Comparison of ENCODE assay signal across 8 cellular contexts in the genomic region with DNA sequence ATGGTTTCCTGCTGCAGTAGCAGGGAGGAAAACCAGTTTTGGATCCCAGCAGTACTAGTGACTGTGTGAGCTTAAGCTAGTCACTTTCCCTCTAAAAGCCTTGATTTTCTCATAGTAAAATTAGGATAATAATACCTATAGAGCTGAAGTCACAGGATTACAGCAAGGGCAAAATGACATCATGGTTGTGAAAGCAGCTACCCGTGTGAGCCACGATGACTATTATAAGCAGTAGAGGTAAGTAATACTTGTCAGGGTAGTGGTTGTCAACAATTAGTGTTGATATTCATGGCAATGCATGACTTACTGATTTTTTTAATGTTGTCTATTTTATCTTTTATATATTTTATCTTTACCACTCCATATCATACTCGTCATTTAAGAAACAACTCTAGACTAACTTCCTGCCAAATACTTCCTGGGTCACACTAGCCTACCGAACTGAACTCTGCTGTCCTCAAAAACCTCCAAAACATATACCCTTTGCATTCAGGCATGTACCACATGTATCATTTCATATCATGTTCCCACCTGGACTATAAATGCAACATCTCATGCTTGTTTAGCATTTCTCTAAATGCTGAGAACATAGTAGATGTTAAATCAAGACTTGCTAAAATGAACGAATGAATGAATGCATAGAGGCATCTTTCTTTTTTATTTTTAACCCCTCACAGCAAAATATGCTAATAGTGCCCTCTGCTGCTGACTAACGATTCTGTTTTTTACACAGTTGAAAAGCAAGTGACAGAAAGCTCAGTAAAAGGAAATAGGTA.
DNase-seq lines count a peak whose midpoint lies in the region; ATAC-seq and TF ChIP-seq lines count a peak whose summit lies in the region.

No MANE protein-coding gene starts in this region.

- peak; percentile 71 for TF ChIP-seq CTCF in SK-N-SH (IDR thresholded peaks at IDR 0.05)

- intact Hi-C loops in posterior cingulate gyrus (cut with DNase I): loop anchor here (10.0 kb wide), 1 partner anchor 683 kb away; no protein-coding TSS in a partner anchor

- H3K27ac ChIP-seq in SK-N-SH (ENCODE audit: low read depth in 2 of 2, low read length in 1 of 2): no peak overlapping the region

- no peak overlapping the region for H2AFZ ChIP-seq in SK-N-SH (ENCODE audit: low read depth)

- no peaks in the 10 kb centered on the region for H3K36me3 ChIP-seq in SK-N-SH (replicated peaks in 1 of 2; ENCODE audit: control insufficient read depth in 1 of 2, insufficient read depth in 2 of 2, low read length in 1 of 2)

- H3K79me2 ChIP-seq in SK-N-SH (ENCODE audit: insufficient read depth): no peaks in the 10 kb centered on the region

- peaks cover 18% of the 10 kb centered on the region; the same call in 1 of the 2 replicates for H3K27me3 ChIP-seq in SK-N-SH (ENCODE audit: insufficient read depth)

- no peaks in the 10 kb centered on the region for H3K9me3 ChIP-seq in SK-N-SH

- no peak overlapping the region for H3K4me3 ChIP-seq in SK-N-SH (ENCODE audit: low read depth in 2 of 2, low read length in 1 of 2)

- peak; percentile 49 for TF ChIP-seq RAD21 in SK-N-SH (IDR thresholded peaks at IDR 0.05; ENCODE audit: low read length)

- POLR2A ChIA-PET in SK-N-SH (lab: Yijun Ruan, JAX): no interaction called here

- H4K20me1 ChIP-seq in SK-N-SH (ENCODE audit: insufficient read depth): no peaks in the 10 kb centered on the region

- CTCF ChIA-PET in SK-N-SH (lab: Yijun Ruan, JAX): interaction anchor here (0.5 to 1.8 kb wide), 6 partner anchors 10 to 828 kb away, joined by 3 to 13 read pairs (median 3); a partner anchor contains a TSS

- 4% methylated on average over 6 of the region's 6 CpGs for WGBS in SK-N-SH (ENCODE audit: low lambda C conversion rate)

- no peak overlapping the region for H3K4me2 ChIP-seq in SK-N-SH

- 0 out of 4 replicates have a peak, but pooled peaks cover 0 to 4% of the 10 kb centered on the region in 2 experiments for H3K4me1 ChIP-seq in SK-N-SH (ENCODE audit: control insufficient read depth in 1 of 2, insufficient read depth in 2 of 2, low read depth in 1 of 2, low read length in 1 of 2)

- no peak for TF ChIP-seq EP300 in SK-N-SH (IDR thresholded peaks at IDR 0.05; ENCODE audit: borderline replicate concordance in 1 of 2, low read depth in 1 of 2, low read length in 1 of 2)

- DNase-seq in NCI-H2107 treated with DMSO at 0.1 percent for 48 hours (lab: John Stamatoyannopoulos, UW; ENCODE audit: unreplicated experiment): peak; percentile 4
- DNase-seq in NCI-H2107 (lab: John Stamatoyannopoulos, UW): no peak
- DNase-seq in SK-N-SH: no peak
- peak; percentile 31 for DNase-seq in iris pigment epithelial cell (ENCODE audit: low read depth)
- DNase-seq in effector CD4-positive, alpha-beta T cell: no peak
- no peak for DNase-seq in activated CD8-positive, alpha-beta memory T cell treated with anti-CD3 and anti-CD28 coated beads, Interleukin-2, amount 50 U/mL, for 48 hours
- no peak for DNase-seq in posterior cingulate gyrus

- peak; percentile 54 for ATAC-seq in HG03280 (IDR thresholded peaks at IDR 0.05; ENCODE audit: unreplicated experiment)

- H3K9me2 ChIP-seq in SK-N-SH: no peaks in the 10 kb centered on the region

- H3F3A ChIP-seq in SK-N-SH (replicated peaks; ENCODE audit: insufficient read depth): no peaks in the 10 kb centered on the region

- H3K9ac ChIP-seq in SK-N-SH: no peak overlapping the region

TF ChIP-seq in SK-N-SH, 30 proteins besides CTCF, POLR2A, EP300 and RAD21:
- no peak for TF ChIP-seq FOSL2 (IDR thresholded peaks at IDR 0.05; ENCODE audit: borderline replicate concordance, low read depth)
- 0 out of 2 replicates have a peak, but pooled peaks have one; percentile 19 for TF ChIP-seq SMC3 (IDR thresholded peaks at IDR 0.05; ENCODE audit: low read depth, low read length)
- no peak for TF ChIP-seq TAF1 (IDR thresholded peaks at IDR 0.05; ENCODE audit: borderline replicate concordance, low read depth, low read length)

Comparison
In these comparisons a context has a peak if more than half of its experiments do, and no peak if none do; other contexts are left out.
1. DNase-seq: peak in NCI-H2107 treated with DMSO at 0.1 percent for 48 hours (single experiment) and iris pigment epithelial cell (single experiment); none in NCI-H2107 (single experiment), SK-N-SH (single experiment), effector CD4-positive, alpha-beta T cell (single experiment), activated CD8-positive, alpha-beta memory T cell treated with anti-CD3 and anti-CD28 coated beads, Interleukin-2, amount 50 U/mL, for 48 hours (single experiment) and posterior cingulate gyrus (0 of 10).